10 cellular contexts compared by ENCODE assay signal in the genomic region with DNA sequence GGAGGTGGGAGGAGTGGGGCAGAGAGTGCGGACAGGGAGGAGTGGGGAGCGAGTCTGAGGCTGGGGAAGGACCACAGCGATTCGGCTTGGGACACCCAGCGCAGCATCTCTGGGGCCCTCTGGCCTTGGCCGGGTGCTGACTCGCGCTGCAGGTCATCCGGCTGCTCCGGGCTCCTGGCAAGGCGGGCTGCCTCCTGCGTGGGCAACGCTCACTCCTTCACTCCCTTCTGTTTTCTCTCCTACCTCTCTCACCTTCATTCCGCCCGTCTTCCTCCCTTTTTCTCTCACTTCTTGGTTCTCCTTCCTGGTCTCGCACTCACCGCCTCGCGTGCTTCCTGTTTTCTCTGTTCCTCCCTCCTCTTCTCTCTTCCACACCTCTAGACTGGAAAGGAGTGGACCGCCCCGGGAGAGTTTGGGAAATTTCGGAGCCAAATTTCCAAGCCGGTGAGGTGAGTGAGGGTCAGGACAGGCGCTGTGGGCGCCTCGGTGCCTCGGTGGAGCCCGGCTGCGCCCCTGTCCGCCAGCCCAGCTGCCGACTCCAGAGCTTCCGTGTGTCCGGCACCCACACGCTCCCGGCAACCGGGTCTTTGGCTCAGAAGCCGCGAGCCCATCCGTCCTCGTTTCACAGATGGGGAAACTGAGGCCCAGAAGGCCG.
DNase-seq lines count a peak whose midpoint lies in the region; ATAC-seq and TF ChIP-seq lines count a peak whose summit lies in the region.
"Had no signal": no experiment of that assay in that cellular context is flagged by ENCODE, and none has a peak within 500 bp of the region (broad histone marks: within the 10 kb centered on the region; RNA-seq: fewer than 3 reads in every experiment).

No MANE protein-coding gene starts in this region.

- H3F3A ChIP-seq in SK-N-SH (replicated peaks; ENCODE audit: insufficient read depth) = no peaks in the 10 kb centered on the region

- DNase-seq in SK-N-SH (no peak), lower lobe of right lung (peak; percentile 64), putamen (ENCODE audit: low spot score) (no peak), RWPE1 (ENCODE audit: low spot score) (no peak), NCI-H1436 (lab: John Stamatoyannopoulos, UW) (no peak)
- DNase-seq: NCI-H1417 treated with DMSO at 0.1 percent for 48 hours, NCI-H748 treated with DMSO at 0.1 percent for 48 hours had no signal

- CTCF ChIA-PET in SK-N-SH (lab: Yijun Ruan, JAX) = interaction anchor here (0.6 to 17.8 kb wide), 36 partner anchors 10 to 1707 kb away, joined by 3 to 560 read pairs (median 5); a partner anchor contains a TSS
- CTCF ChIA-PET in RWPE1 (lab: Yijun Ruan, JAX) = interaction anchor here (0.6 to 2.7 kb wide), 11 partner anchors 8 to 242 kb away, joined by 3 to 42 read pairs (median 5); no protein-coding TSS in a partner anchor

- no peak for TF ChIP-seq RAD21 in SK-N-SH (IDR thresholded peaks at IDR 0.05; ENCODE audit: low read length)

- no peaks in the 10 kb centered on the region for H3K9me2 ChIP-seq in SK-N-SH

- no peaks in the 10 kb centered on the region for H3K27me3 ChIP-seq in BLaER1
- no peaks in the 10 kb centered on the region; the same call in 1 of the 2 replicates for H3K27me3 ChIP-seq in HUES48 (ENCODE audit: control insufficient read depth, insufficient read depth, low read length)
- H3K27me3 ChIP-seq in SK-N-SH (ENCODE audit: insufficient read depth) = no peaks in the 10 kb centered on the region; the same call in 1 of the 2 replicates
- peaks cover 11% of the 10 kb centered on the region for H3K27me3 ChIP-seq in lower lobe of right lung (ENCODE audit: low read depth)

- H3K27ac ChIP-seq in BLaER1 = no peak overlapping the region
- H3K27ac ChIP-seq in HUES48 (ENCODE audit: low read depth, low read length) = no peak overlapping the region
- no peak overlapping the region for H3K27ac ChIP-seq in SK-N-SH (ENCODE audit: low read depth in 2 of 2, low read length in 1 of 2)
- no peak overlapping the region for H3K27ac ChIP-seq in lower lobe of right lung
- no peak overlapping the region for H3K27ac ChIP-seq in RWPE1

- intact Hi-C loops in lower lobe of right lung (cut with DNase I) = no loop called here

- H3K4me2 ChIP-seq in BLaER1 (peak overlapping the region; percentile 66), SK-N-SH (peak overlapping the region; percentile 60)

- no peak for TF ChIP-seq EP300 in SK-N-SH (IDR thresholded peaks at IDR 0.05; ENCODE audit: borderline replicate concordance in 1 of 2, low read depth in 1 of 2, low read length in 1 of 2)

- TF ChIP-seq CTCF in SK-N-SH (IDR thresholded peaks at IDR 0.05) (no peak), lower lobe of right lung (IDR thresholded peaks at IDR 0.05) (no peak), RWPE1 (conservative IDR thresholded peaks at IDR 0.05; ENCODE audit: low read depth) (no peak)

- H3K79me2 ChIP-seq in SK-N-SH (ENCODE audit: insufficient read depth) = no peaks in the 10 kb centered on the region

- no peak overlapping the region for H2AFZ ChIP-seq in SK-N-SH (ENCODE audit: low read depth)

- no peak overlapping the region for H3K4me3 ChIP-seq in BLaER1
- peak overlapping the region; percentile 41; the same call in 1 of the 2 replicates for H3K4me3 ChIP-seq in HUES48 (ENCODE audit: low read depth, low read length)
- peak overlapping the region; percentile 28 to 49 for H3K4me3 ChIP-seq in SK-N-SH (ENCODE audit: low read depth in 2 of 2, low read length in 1 of 2)
- no peak overlapping the region for H3K4me3 ChIP-seq in lower lobe of right lung

- POLR2A ChIA-PET in SK-N-SH (lab: Yijun Ruan, JAX) = no interaction called here
- POLR2A ChIA-PET in RWPE1 (lab: Yijun Ruan, JAX; ENCODE audit: low non-redundant PET) = no interaction called here

- H3K9me3 ChIP-seq in BLaER1 (no peaks in the 10 kb centered on the region), HUES48 (ENCODE audit: control insufficient read depth, insufficient read depth, low read length) (no peaks in the 10 kb centered on the region), SK-N-SH (no peaks in the 10 kb centered on the region), lower lobe of right lung (no peaks in the 10 kb centered on the region)

- peaks cover 32% of the 10 kb centered on the region for H3K4me1 ChIP-seq in BLaER1
- peaks cover 8% of the 10 kb centered on the region; the same call in 1 of the 2 replicates for H3K4me1 ChIP-seq in HUES48 (ENCODE audit: control insufficient read depth, insufficient read depth, low read length)
- peaks cover 0 to 20% of the 10 kb centered on the region in 2 experiments; a peak in 1 of 4 replicates for H3K4me1 ChIP-seq in SK-N-SH (ENCODE audit: control insufficient read depth in 1 of 2, insufficient read depth in 2 of 2, low read depth in 1 of 2, low read length in 1 of 2)
- H3K4me1 ChIP-seq in lower lobe of right lung = peaks cover 6% of the 10 kb centered on the region

- H3K9ac ChIP-seq in BLaER1 = no peak overlapping the region
- no peak overlapping the region for H3K9ac ChIP-seq in HUES48 (ENCODE audit: low read depth, low read length)
- H3K9ac ChIP-seq in SK-N-SH = no peak overlapping the region

- H4K20me1 ChIP-seq in BLaER1 (no peaks in the 10 kb centered on the region), SK-N-SH (ENCODE audit: insufficient read depth) (no peaks in the 10 kb centered on the region)

- peak in 1 of 2 donors; percentile 28 for ATAC-seq in lower lobe of right lung
- no peak for ATAC-seq in HG02973 (IDR thresholded peaks at IDR 0.05; ENCODE audit: unreplicated experiment)

- H3K36me3 ChIP-seq in BLaER1 = no peaks in the 10 kb centered on the region
- peaks cover 7% of the 10 kb centered on the region for H3K36me3 ChIP-seq in HUES48 (ENCODE audit: control insufficient read depth, insufficient read depth, low read length)
- H3K36me3 ChIP-seq in SK-N-SH (replicated peaks in 1 of 2; ENCODE audit: control insufficient read depth in 1 of 2, insufficient read depth in 2 of 2, low read length in 1 of 2) = no peaks in the 10 kb centered on the region
- H3K36me3 ChIP-seq in lower lobe of right lung = no peaks in the 10 kb centered on the region

- WGBS in SK-N-SH (ENCODE audit: low lambda C conversion rate) = 61% methylated on average over 19 of the region's 41 CpGs

TF ChIP-seq in SK-N-SH, 30 proteins besides CTCF, POLR2A, EP300 and RAD21 (continues in another document):
- TF ChIP-seq, protein P1, sequence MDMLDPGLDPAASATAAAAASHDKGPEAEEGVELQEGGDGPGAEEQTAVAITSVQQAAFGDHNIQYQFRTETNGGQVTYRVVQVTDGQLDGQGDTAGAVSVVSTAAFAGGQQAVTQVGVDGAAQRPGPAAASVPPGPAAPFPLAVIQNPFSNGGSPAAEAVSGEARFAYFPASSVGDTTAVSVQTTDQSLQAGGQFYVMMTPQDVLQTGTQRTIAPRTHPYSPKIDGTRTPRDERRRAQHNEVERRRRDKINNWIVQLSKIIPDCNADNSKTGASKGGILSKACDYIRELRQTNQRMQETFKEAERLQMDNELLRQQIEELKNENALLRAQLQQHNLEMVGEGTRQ (IDR thresholded peaks at IDR 0.05; ENCODE audit: borderline replicate concordance, low read depth, low read length) = no peak
- TF ChIP-seq, protein P2, sequence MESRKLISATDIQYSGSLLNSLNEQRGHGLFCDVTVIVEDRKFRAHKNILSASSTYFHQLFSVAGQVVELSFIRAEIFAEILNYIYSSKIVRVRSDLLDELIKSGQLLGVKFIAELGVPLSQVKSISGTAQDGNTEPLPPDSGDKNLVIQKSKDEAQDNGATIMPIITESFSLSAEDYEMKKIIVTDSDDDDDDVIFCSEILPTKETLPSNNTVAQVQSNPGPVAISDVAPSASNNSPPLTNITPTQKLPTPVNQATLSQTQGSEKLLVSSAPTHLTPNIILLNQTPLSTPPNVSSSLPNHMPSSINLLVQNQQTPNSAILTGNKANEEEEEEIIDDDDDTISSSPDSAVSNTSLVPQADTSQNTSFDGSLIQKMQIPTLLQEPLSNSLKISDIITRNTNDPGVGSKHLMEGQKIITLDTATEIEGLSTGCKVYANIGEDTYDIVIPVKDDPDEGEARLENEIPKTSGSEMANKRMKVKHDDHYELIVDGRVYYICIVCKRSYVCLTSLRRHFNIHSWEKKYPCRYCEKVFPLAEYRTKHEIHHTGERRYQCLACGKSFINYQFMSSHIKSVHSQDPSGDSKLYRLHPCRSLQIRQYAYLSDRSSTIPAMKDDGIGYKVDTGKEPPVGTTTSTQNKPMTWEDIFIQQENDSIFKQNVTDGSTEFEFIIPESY (IDR thresholded peaks at IDR 0.05; ENCODE audit: borderline replicate concordance, low read depth) = no peak
- TF ChIP-seq CHD2 (IDR thresholded peaks at IDR 0.05; ENCODE audit: low read length, partially characterized antibody) (no peak), TAF1 (IDR thresholded peaks at IDR 0.05; ENCODE audit: borderline replicate concordance, low read depth, low read length) (no peak), SMC3 (IDR thresholded peaks at IDR 0.05; ENCODE audit: low read depth, low read length) (no peak), TEAD4 (IDR thresholded peaks at IDR 0.05; ENCODE audit: borderline replicate concordance, insufficient read depth) (no peak), POLR2AphosphoS5 (IDR thresholded peaks at IDR 0.05; ENCODE audit: low read depth, low read length) (no peak), GATA2 (CRISPR knock-in tag; IDR thresholded peaks at IDR 0.05) (no peak)
- TF ChIP-seq, protein P3, sequence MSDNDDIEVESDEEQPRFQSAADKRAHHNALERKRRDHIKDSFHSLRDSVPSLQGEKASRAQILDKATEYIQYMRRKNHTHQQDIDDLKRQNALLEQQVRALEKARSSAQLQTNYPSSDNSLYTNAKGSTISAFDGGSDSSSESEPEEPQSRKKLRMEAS (IDR thresholded peaks at IDR 0.05; ENCODE audit: low read depth) = no peak

Comparison
In these comparisons a context has a peak if more than half of its experiments do, and no peak if none do; other contexts are left out.
1. H3K4me3 ChIP-seq: peak in HUES48 (single experiment) and SK-N-SH (2 of 2); none in BLaER1 (single experiment) and lower lobe of right lung (single experiment).